In the genomic region with DNA sequence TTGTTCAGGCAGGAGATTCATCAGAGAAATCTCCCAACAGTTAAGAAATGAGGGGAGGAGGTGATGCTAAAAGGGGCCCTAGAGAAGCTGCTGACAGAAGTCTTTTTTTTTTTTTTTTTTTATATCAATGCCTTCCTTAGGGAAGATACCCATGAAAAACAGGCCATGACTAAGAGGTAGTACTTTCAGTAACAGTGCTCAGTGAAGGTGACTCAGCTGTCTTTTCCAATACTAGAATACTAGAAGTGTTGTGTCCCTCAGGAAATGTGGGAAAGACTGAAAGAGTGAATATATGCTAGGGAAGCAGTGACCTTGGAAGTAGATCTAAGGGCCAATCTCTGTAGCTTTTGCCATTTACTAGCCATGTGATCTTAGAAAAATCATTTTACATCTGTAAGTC, we compare ENCODE assay signal across 17 cellular contexts. TPM values are rescaled to one million over a fixed set of nuclear protein-coding genes. Genes with fewer than 3 reads are reported as not detected.
A peak's percentile ranks its signal among the peaks of the same experiment; 100 is the strongest.
DNase-seq lines count a peak whose midpoint lies in the region; ATAC-seq and TF ChIP-seq lines count a peak whose summit lies in the region.
"Had no signal": no experiment of that assay in that cellular context is flagged by ENCODE, and none has a peak within 500 bp of the region (broad histone marks: within the 10 kb centered on the region; RNA-seq: fewer than 3 reads in every experiment).

No MANE protein-coding gene starts in this region.

- TF ChIP-seq CTCF in epithelial cell of proximal tubule (conservative IDR thresholded peaks at IDR 0.05; ENCODE audit: low read depth, low read length), result no peak

- ATAC-seq in GM18498 (IDR thresholded peaks at IDR 0.05; ENCODE audit: unreplicated experiment) (no peak), HG02588 (IDR thresholded peaks at IDR 0.05; ENCODE audit: unreplicated experiment) (no peak)
- ATAC-seq: activated T-cell treated with anti-CD3 and anti-CD28 coated beads, Interleukin-2, amount 50 U/mL, for 4 hours; Right ventricle myocardium inferior had no signal

- no peak overlapping the region for H3K4me3 ChIP-seq in epithelial cell of proximal tubule (ENCODE audit: low read depth, low read length)

- DNase-seq in ELR (ENCODE audit: low read depth) (peak; percentile 88), RPMI7951 (ENCODE audit: low read depth) (peak; percentile 65), epithelial cell of proximal tubule (ENCODE audit: low read depth) (peak; percentile 47), pulmonary artery endothelial cell (ENCODE audit: low read depth, low spot score) (peak; percentile 24), germinal center (ENCODE audit: low spot score) (no peak), NCI-H2081 treated with DMSO at 0.1 percent for 48 hours (lab: John Stamatoyannopoulos, UW) (no peak)
- DNase-seq: activated CD4-positive, alpha-beta T cell treated with anti-CD3 and anti-CD28 coated beads for 4 hours; activated T-cell treated with anti-CD3 and anti-CD28 coated beads, Interleukin-2, amount 50 U/mL, for 4 hours; anterior cingulate cortex; CD4-positive, alpha-beta memory T cell; NCI-H2081; NCI-H774; stimulated activated CD8-positive, alpha-beta memory T cell treated with anti-CD3 and anti-CD28 coated beads, Interleukin-4, amount 100 ng/mL, for 48 hours had no signal

RNA-seq across cellular contexts. Expression of gene SLFNL1, which starts 52.4 kb away (rescaled TPM):
- 0.12 TPM in 1 of 2 replicates, not detected in the other for total RNA-seq in RPMI7951 (2014; rRNA removed; shearing (Covaris generic))
- total RNA-seq in epithelial cell of proximal tubule (0.07 TPM in 1 of 2 replicates, not detected in the other), pulmonary artery endothelial cell (0.20 and 0.28 TPM in 2 replicates)
- total RNA-seq: H1 had no signal

Comparison
In these comparisons a context has a peak if more than half of its experiments do, and no peak if none do; other contexts are left out.
1. DNase-seq: peak in ELR (single experiment), RPMI7951 (single experiment), epithelial cell of proximal tubule (single experiment) and pulmonary artery endothelial cell (single experiment); none in germinal center (single experiment) and NCI-H2081 treated with DMSO at 0.1 percent for 48 hours (single experiment).